Comparison of ENCODE assay signal across 1 cellular context in the genomic region with DNA sequence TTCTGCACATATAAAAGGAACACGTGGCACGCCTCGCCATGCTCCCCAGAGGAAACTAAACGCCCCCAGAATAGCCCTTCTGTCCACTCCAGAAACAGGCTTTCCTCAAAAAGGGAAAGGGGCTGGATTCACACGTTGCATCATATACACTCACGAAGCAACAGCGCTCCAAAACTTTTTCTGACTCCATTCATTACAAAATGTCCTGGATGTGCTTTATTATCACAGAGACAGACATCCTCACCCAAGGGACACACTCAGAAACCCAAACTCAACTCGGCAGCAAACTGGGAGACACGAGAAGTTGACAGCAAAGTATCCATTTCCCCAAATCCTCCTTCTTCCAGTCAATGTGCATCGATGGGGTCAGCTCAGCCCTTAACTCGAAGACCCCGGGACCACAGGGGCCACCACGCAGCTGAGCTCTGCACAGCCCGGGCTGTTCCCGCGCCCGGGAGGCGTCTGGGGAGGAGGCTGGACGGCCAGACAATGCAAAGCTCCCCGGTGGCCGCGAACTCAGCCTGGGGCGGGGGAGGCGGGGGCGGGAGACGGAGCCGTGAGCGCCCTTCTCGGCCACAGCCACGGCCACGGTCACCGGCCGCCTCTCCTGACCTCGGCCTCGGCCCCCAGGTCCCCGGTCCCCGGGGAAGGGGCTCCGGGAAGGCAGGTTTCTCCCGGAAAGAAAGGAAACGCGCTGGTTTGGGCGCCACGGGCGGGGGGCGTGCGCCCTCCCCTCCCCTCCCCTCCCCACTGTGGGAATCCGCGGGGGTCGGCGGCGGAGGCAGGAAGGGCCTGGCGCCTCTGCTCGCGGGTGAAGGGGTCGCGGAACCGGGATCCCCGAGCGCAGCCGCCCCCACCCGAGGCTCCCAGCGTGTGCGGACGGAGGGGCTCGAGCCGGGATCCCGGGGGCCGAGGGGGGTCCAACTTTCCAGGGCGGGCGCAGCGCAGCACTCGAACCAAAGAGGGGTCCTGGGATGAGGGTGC.
TF ChIP-seq lines count a peak whose summit lies in the region.

No MANE protein-coding gene starts in this region.

TF ChIP-seq in HepG2, 621 proteins besides CTCF, POLR2A, EP300 and RAD21 (continued from another document and continues in another):
- TF ChIP-seq DNMT3B (CRISPR knock-in tag; conservative IDR thresholded peaks at IDR 0.05): no peak
- TF ChIP-seq ZNF816 (CRISPR knock-in tag; IDR thresholded peaks at IDR 0.05; ENCODE audit: borderline replicate concordance): no peak
- no peak; the same call in 1 of the 2 replicates for TF ChIP-seq E2F5 (CRISPR knock-in tag; conservative IDR thresholded peaks at IDR 0.05)
- TF ChIP-seq SMAD1 (CRISPR knock-in tag; IDR thresholded peaks at IDR 0.05; ENCODE audit: borderline replicate concordance, low read depth): no peak
- TF ChIP-seq ZNF563 (CRISPR knock-in tag; IDR thresholded peaks at IDR 0.05): 0 out of 2 replicates have a peak, but pooled peaks have one; percentile 23
- TF ChIP-seq THAP7 (CRISPR knock-in tag; IDR thresholded peaks at IDR 0.05): no peak
- TF ChIP-seq RXRA (CRISPR knock-in tag; IDR thresholded peaks at IDR 0.05): peak; percentile 50; the same call in 1 of the 2 replicates
- no peak for TF ChIP-seq ZMAT5 (CRISPR knock-in tag; IDR thresholded peaks at IDR 0.05; ENCODE audit: borderline replicate concordance, low read depth)
- TF ChIP-seq ZNF598 (CRISPR knock-in tag; IDR thresholded peaks at IDR 0.05; ENCODE audit: borderline replicate concordance): 0 out of 2 replicates have a peak, but pooled peaks have one; percentile 25
- TF ChIP-seq, protein P1, sequence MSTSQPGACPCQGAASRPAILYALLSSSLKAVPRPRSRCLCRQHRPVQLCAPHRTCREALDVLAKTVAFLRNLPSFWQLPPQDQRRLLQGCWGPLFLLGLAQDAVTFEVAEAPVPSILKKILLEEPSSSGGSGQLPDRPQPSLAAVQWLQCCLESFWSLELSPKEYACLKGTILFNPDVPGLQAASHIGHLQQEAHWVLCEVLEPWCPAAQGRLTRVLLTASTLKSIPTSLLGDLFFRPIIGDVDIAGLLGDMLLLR (CRISPR knock-in tag; IDR thresholded peaks at IDR 0.05): peak; percentile 25; the same call in 1 of the 2 replicates
- TF ChIP-seq ZNF512B (CRISPR knock-in tag; IDR thresholded peaks at IDR 0.05; ENCODE audit: borderline replicate concordance): no peak
- TF ChIP-seq SP5 (CRISPR knock-in tag; IDR thresholded peaks at IDR 0.05; ENCODE audit: borderline replicate concordance, low read depth): no peak
- no peak for TF ChIP-seq NBN (conservative IDR thresholded peaks at IDR 0.05)
- TF ChIP-seq NR2F2 (IDR thresholded peaks at IDR 0.05; ENCODE audit: borderline replicate concordance, low read depth): no peak
- TF ChIP-seq PRDM10 (CRISPR knock-in tag; IDR thresholded peaks at IDR 0.05; ENCODE audit: low read depth): no peak
- TF ChIP-seq, protein P2, sequence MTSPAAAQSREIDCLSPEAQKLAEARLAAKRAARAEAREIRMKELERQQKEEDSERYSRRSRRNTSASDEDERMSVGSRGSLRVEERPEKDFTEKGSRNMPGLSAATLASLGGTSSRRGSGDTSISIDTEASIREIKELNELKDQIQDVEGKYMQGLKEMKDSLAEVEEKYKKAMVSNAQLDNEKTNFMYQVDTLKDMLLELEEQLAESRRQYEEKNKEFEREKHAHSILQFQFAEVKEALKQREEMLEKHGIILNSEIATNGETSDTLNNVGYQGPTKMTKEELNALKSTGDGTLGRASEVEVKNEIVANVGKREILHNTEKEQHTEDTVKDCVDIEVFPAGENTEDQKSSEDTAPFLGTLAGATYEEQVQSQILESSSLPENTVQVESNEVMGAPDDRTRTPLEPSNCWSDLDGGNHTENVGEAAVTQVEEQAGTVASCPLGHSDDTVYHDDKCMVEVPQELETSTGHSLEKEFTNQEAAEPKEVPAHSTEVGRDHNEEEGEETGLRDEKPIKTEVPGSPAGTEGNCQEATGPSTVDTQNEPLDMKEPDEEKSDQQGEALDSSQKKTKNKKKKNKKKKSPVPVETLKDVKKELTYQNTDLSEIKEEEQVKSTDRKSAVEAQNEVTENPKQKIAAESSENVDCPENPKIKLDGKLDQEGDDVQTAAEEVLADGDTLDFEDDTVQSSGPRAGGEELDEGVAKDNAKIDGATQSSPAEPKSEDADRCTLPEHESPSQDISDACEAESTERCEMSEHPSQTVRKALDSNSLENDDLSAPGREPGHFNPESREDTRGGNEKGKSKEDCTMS (CRISPR knock-in tag; conservative IDR thresholded peaks at IDR 0.05): no peak
- TF ChIP-seq ZMYM3 (CRISPR knock-in tag; IDR thresholded peaks at IDR 0.05): no peak
- 0 out of 2 replicates have a peak, but pooled peaks have one; percentile 17 for TF ChIP-seq ZNF761 (CRISPR knock-in tag; conservative IDR thresholded peaks at IDR 0.05)
- no peak for TF ChIP-seq SIX1 (CRISPR knock-in tag; IDR thresholded peaks at IDR 0.05; ENCODE audit: borderline replicate concordance)
- no peak for TF ChIP-seq BRD4 (CRISPR knock-in tag; IDR thresholded peaks at IDR 0.05)
- no peak for TF ChIP-seq CREB3 (CRISPR knock-in tag; IDR thresholded peaks at IDR 0.05)
- TF ChIP-seq, protein P3, sequence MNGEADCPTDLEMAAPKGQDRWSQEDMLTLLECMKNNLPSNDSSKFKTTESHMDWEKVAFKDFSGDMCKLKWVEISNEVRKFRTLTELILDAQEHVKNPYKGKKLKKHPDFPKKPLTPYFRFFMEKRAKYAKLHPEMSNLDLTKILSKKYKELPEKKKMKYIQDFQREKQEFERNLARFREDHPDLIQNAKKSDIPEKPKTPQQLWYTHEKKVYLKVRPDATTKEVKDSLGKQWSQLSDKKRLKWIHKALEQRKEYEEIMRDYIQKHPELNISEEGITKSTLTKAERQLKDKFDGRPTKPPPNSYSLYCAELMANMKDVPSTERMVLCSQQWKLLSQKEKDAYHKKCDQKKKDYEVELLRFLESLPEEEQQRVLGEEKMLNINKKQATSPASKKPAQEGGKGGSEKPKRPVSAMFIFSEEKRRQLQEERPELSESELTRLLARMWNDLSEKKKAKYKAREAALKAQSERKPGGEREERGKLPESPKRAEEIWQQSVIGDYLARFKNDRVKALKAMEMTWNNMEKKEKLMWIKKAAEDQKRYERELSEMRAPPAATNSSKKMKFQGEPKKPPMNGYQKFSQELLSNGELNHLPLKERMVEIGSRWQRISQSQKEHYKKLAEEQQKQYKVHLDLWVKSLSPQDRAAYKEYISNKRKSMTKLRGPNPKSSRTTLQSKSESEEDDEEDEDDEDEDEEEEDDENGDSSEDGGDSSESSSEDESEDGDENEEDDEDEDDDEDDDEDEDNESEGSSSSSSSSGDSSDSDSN (CRISPR knock-in tag; IDR thresholded peaks at IDR 0.05): peak; percentile 74
- peak; percentile 56 for TF ChIP-seq HNRNPK (IDR thresholded peaks at IDR 0.05; ENCODE audit: low read depth, low read length, poor library complexity, severe bottlenecking)
- TF ChIP-seq BCL6 (CRISPR knock-in tag; IDR thresholded peaks at IDR 0.05): no peak
- TF ChIP-seq, protein P4, sequence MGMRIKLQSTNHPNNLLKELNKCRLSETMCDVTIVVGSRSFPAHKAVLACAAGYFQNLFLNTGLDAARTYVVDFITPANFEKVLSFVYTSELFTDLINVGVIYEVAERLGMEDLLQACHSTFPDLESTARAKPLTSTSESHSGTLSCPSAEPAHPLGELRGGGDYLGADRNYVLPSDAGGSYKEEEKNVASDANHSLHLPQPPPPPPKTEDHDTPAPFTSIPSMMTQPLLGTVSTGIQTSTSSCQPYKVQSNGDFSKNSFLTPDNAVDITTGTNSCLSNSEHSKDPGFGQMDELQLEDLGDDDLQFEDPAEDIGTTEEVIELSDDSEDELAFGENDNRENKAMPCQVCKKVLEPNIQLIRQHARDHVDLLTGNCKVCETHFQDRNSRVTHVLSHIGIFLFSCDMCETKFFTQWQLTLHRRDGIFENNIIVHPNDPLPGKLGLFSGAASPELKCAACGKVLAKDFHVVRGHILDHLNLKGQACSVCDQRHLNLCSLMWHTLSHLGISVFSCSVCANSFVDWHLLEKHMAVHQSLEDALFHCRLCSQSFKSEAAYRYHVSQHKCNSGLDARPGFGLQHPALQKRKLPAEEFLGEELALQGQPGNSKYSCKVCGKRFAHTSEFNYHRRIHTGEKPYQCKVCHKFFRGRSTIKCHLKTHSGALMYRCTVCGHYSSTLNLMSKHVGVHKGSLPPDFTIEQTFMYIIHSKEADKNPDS (CRISPR knock-in tag; IDR thresholded peaks at IDR 0.05): no peak
- no peak for TF ChIP-seq ZNF572 (CRISPR knock-in tag; IDR thresholded peaks at IDR 0.05)
- no peak for TF ChIP-seq ZNF431 (CRISPR knock-in tag; IDR thresholded peaks at IDR 0.05; ENCODE audit: borderline replicate concordance, low read depth)
- TF ChIP-seq ATF7 (IDR thresholded peaks at IDR 0.05): no peak
- no peak for TF ChIP-seq ATF7 (CRISPR knock-in tag; IDR thresholded peaks at IDR 0.05)
- no peak for TF ChIP-seq GABPA (IDR thresholded peaks at IDR 0.05; ENCODE audit: low read depth, low read length)
- TF ChIP-seq GABPA (CRISPR knock-in tag; IDR thresholded peaks at IDR 0.05; ENCODE audit: low read depth): no peak
- no peak for TF ChIP-seq ZNF615 (CRISPR knock-in tag; IDR thresholded peaks at IDR 0.05; ENCODE audit: borderline replicate concordance)
- TF ChIP-seq TCF7L2 (IDR thresholded peaks at IDR 0.05; ENCODE audit: low read depth, low read length): no peak
- TF ChIP-seq IKZF4 (CRISPR knock-in tag; IDR thresholded peaks at IDR 0.05; ENCODE audit: borderline replicate concordance, low read depth, not compliant biosample characterization): no peak
- no peak for TF ChIP-seq MTA3 (CRISPR knock-in tag; IDR thresholded peaks at IDR 0.05)
